ENCODE assay signal across 8 cellular contexts in genomic region chr14:75277000-75277795, GRCh38. TPM values are rescaled to one million over a fixed set of nuclear protein-coding genes. Genes with fewer than 3 reads are reported as not detected.
DNase-seq lines count a peak whose midpoint lies in the region; ATAC-seq and TF ChIP-seq lines count a peak whose summit lies in the region.

No MANE protein-coding gene starts in this region.

- H3K9me3 ChIP-seq in Panc1 (ENCODE audit: control insufficient read depth, insufficient read depth, low read depth, low read length), result no peaks in the 10 kb centered on the region

- H3K4me3 Mint-ChIP-seq in activated naive CD4-positive, alpha-beta T cell treated with anti-CD3 and anti-CD28 coated beads, Interleukin-2, amount 50 U/mL, for 24 hours, result peak overlapping the region; percentile 96
- H3K4me3 Mint-ChIP-seq in natural killer cell, result peak overlapping the region; percentile 93

- intact Hi-C loops in Panc1 (cut with micrococcal nuclease; ENCODE audit: unreplicated experiment) (no loop called here), natural killer cell (cut with micrococcal nuclease) (loop anchor here (1.0 kb wide), 1 partner anchor 28 kb away; no protein-coding TSS in a partner anchor)

- in situ Hi-C loops in Panc1 (cut with HindIII; ENCODE audit: low pct_unique_long_range_greater_than_20kb, low sequenced_read_pairs), result no loop called here

- no peaks in the 10 kb centered on the region for H3K27me3 ChIP-seq in Panc1 (ENCODE audit: control insufficient read depth, insufficient read depth, low read length)

- H3K4me1 Mint-ChIP-seq in activated naive CD4-positive, alpha-beta T cell treated with anti-CD3 and anti-CD28 coated beads, Interleukin-2, amount 50 U/mL, for 24 hours, result peaks cover 59% of the 10 kb centered on the region
- peaks cover 63 to 79% of the 10 kb centered on the region in 2 donors for H3K4me1 Mint-ChIP-seq in natural killer cell

- peak overlapping the region; percentile 55 for H3K27ac Mint-ChIP-seq in activated naive CD4-positive, alpha-beta T cell treated with anti-CD3 and anti-CD28 coated beads, Interleukin-2, amount 50 U/mL, for 24 hours
- peak overlapping the region; percentile 93 to 95 for H3K27ac Mint-ChIP-seq in natural killer cell

- no peaks in the 10 kb centered on the region for H3K9me3 Mint-ChIP-seq in activated naive CD4-positive, alpha-beta T cell treated with anti-CD3 and anti-CD28 coated beads, Interleukin-2, amount 50 U/mL, for 24 hours
- H3K9me3 Mint-ChIP-seq in natural killer cell, result no peaks in the 10 kb centered on the region

- DNase-seq in DMS79 (lab: John Stamatoyannopoulos, UW) (peak; percentile 57), HuH-7.5 (ENCODE audit: low spot score) (peak; percentile 80), Panc1 (ENCODE audit: low read depth, low spot score) (no peak), foreskin melanocyte (peak; percentile 77), natural killer cell (peak; percentile 79)

- no TSS peak for BruUV-seq in Panc1 (replicated peaks; lab: Mats Ljungman, UMichigan)

- under 1% methylated on average over 81 of the region's 81 CpGs for WGBS in urinary bladder

- H3K27ac ChIP-seq in Panc1 (ENCODE audit: low read length) (no peak overlapping the region), urinary bladder (ENCODE audit: low read depth) (peak overlapping the region; percentile 99)

- H3K4me3 ChIP-seq in Panc1 (ENCODE audit: low read depth in 2 of 2, low read length in 2 of 2) (peak overlapping the region; percentile 61 to 88), urinary bladder (ENCODE audit: low read depth, low read length) (peak overlapping the region; percentile 51)

- H3K4me1 ChIP-seq in Panc1 (ENCODE audit: control insufficient read depth, insufficient read depth, low read length) (no peaks in the 10 kb centered on the region), urinary bladder (ENCODE audit: insufficient read depth) (peaks cover 2% of the 10 kb centered on the region)

- TF ChIP-seq CTCF in Panc1 (IDR thresholded peaks at IDR 0.05) (no peak), natural killer cell (IDR thresholded peaks at IDR 0.05) (no peak)

- ATAC-seq in Panc1 (peak; percentile 74), natural killer cell (peak; percentile 28 to 65 (median 52)), HG03378 (IDR thresholded peaks at IDR 0.05; ENCODE audit: unreplicated experiment) (no peak)

- CTCF ChIA-PET in Panc1 (lab: Charles Lee), result no interaction called here

- peaks cover 15% of the 10 kb centered on the region for H3K36me3 Mint-ChIP-seq in activated naive CD4-positive, alpha-beta T cell treated with anti-CD3 and anti-CD28 coated beads, Interleukin-2, amount 50 U/mL, for 24 hours
- H3K36me3 Mint-ChIP-seq in natural killer cell, result peaks cover 7% of the 10 kb centered on the region

- peaks cover 5% of the 10 kb centered on the region for H3K27me3 Mint-ChIP-seq in activated naive CD4-positive, alpha-beta T cell treated with anti-CD3 and anti-CD28 coated beads, Interleukin-2, amount 50 U/mL, for 24 hours
- H3K27me3 Mint-ChIP-seq in natural killer cell (ENCODE audit: low read depth in 2 of 2), result peaks cover 20 to 26% of the 10 kb centered on the region in 2 donors

- POLR2A ChIA-PET in Panc1 (lab: Charles Lee), result interaction anchor here (0.6 to 1.3 kb wide), 2 partner anchors 18 to 113 kb away, joined by 4 to 10 read pairs; no protein-coding TSS in a partner anchor

- H3K36me3 ChIP-seq in Panc1 (ENCODE audit: control insufficient read depth, insufficient read depth, low read length) (peaks cover 6% of the 10 kb centered on the region; the same call in 1 of the 2 replicates), urinary bladder (ENCODE audit: insufficient read depth) (no peaks in the 10 kb centered on the region)

RNA-seq across cellular contexts. Expression of gene FOS, which starts 1.4 kb away (rescaled TPM):
- total RNA-seq in Panc1 (2021; ENCODE audit: unreplicated experiment), result 26.8 TPM
- 10.0 TPM for polyA plus RNA-seq in Panc1 (2012; ENCODE audit: insufficient read length)
- total RNA-seq in natural killer cell, result 1,000 to 10,000 TPM; 2,527 to 3,257 (median 3,104) TPM
- total RNA-seq in urinary bladder, result 219 TPM
- polyA plus RNA-seq in urinary bladder, result 1,557 TPM

Comparison
In these comparisons a context has a peak if more than half of its experiments do, and no peak if none do; other contexts are left out.
1. RNA of gene FOS, which starts 1.4 kb away (total RNA-seq): 2,527 to 3,257 TPM in natural killer cell; 219 TPM in urinary bladder (single experiment) and 26.8 TPM in Panc1 (single experiment); every median in the first group is over 10 times any median in the second.